8 cellular contexts compared by ENCODE assay signal in genomic region chr11:76783294-76783900, GRCh38. TPM values are rescaled to one million over a fixed set of nuclear protein-coding genes. Genes with fewer than 3 reads are reported as not detected.
DNase-seq lines count a peak whose midpoint lies in the region; ATAC-seq, FAIRE-seq and TF ChIP-seq lines count a peak whose summit lies in the region.

TSKU (plus strand) TSS chr11:76783356; CDS start chr11:76795617, 12,261 bp downstream.

- no peak within 1 kb of the TSS for H3K27ac ChIP-seq in CD8-positive, alpha-beta T cell (ENCODE audit: low read depth, low read length)
- H3K27ac ChIP-seq in KMS-11 (peak within 1 kb of the TSS; percentile 57), astrocyte (ENCODE audit: low read depth, low read length) (peak within 1 kb of the TSS; percentile 85), kidney (ENCODE audit: low read depth in 2 of 2, low read length in 2 of 2) (peak within 1 kb of the TSS; percentile 87 to 95)

- H4K20me1 ChIP-seq in KMS-11 (ENCODE audit: insufficient read depth) (no peaks in the 10 kb centered on the region), astrocyte (ENCODE audit: insufficient read depth, low read length) (peaks cover 39% of the 10 kb centered on the region)

- peak within 1 kb of the TSS; percentile 55 for H3K4me3 ChIP-seq in CD8-positive, alpha-beta T cell (ENCODE audit: low read depth, low read length)
- H3K4me3 ChIP-seq in KMS-11 (IDR thresholded peaks at IDR 0.05; ENCODE audit: insufficient read depth, low read depth, low read length) (no peak within 1 kb of the TSS), astrocyte (ENCODE audit: insufficient read depth, low read depth, low read length) (peak within 1 kb of the TSS; percentile 94), kidney (ENCODE audit: low read length in 2 of 2) (peak within 1 kb of the TSS; percentile 85 to 87)

- CTCF ChIA-PET in CD8-positive, alpha-beta T cell (lab: Charles Lee): no interaction called here

- intact Hi-C loops in CD8-positive, alpha-beta T cell (cut with DNase I, micrococcal nuclease): no loop called here
- intact Hi-C loops in kidney (cut with DNase I): no loop called here

- no peak for ATAC-seq in CD8-positive, alpha-beta T cell
- ATAC-seq in stimulated activated memory B cell treated with anti-CD40 and anti-IgM and Interleukin-4, amounts not matched to agents 10 μg/mL and 1 μg/mL and 100 μg/mL, for 72 hours: no peak
- no peak for ATAC-seq in HG02885 (IDR thresholded peaks at IDR 0.05; ENCODE audit: poor library complexity, unreplicated experiment)
- ATAC-seq in HG03196 (IDR thresholded peaks at IDR 0.05; ENCODE audit: unreplicated experiment): no peak

- H3K36me3 ChIP-seq in CD8-positive, alpha-beta T cell (ENCODE audit: insufficient read depth, low read length): no peaks in the 10 kb centered on the region
- no peaks in the 10 kb centered on the region for H3K36me3 ChIP-seq in KMS-11 (ENCODE audit: insufficient read depth)
- no peaks in the 10 kb centered on the region for H3K36me3 ChIP-seq in astrocyte (ENCODE audit: insufficient read depth, low read length)
- H3K36me3 ChIP-seq in kidney (ENCODE audit: control insufficient read depth in 1 of 2, insufficient read depth in 2 of 2, low read length in 2 of 2): peaks cover 0 to 1% of the 10 kb centered on the region in 2 donors

- H3K4me2 ChIP-seq in KMS-11: peak within 1 kb of the TSS; percentile 71
- H3K4me2 ChIP-seq in astrocyte (ENCODE audit: low read length): peak within 1 kb of the TSS; percentile 94

- FAIRE-seq in astrocyte (lab: Jason Lieb, UNC) (no peak), kidney (lab: Jason Lieb, UNC) (no peak)

- peak within 1 kb of the TSS; percentile 95 for H2AFZ ChIP-seq in KMS-11 (ENCODE audit: low read depth)
- peak within 1 kb of the TSS; percentile 96 for H2AFZ ChIP-seq in astrocyte (ENCODE audit: low read depth, low read length)

- H3K4me1 Mint-ChIP-seq in CD8-positive, alpha-beta T cell (ENCODE audit: low read depth): peaks cover 5% of the 10 kb centered on the region
- H3K4me1 Mint-ChIP-seq in astrocyte (ENCODE audit: low read depth, unreplicated experiment): peaks cover 36% of the 10 kb centered on the region
- H3K4me1 Mint-ChIP-seq in stimulated activated memory B cell treated with anti-CD40 and anti-IgM and Interleukin-4, amounts not matched to agents 10 μg/mL and 1 μg/mL and 100 μg/mL, for 72 hours: peaks cover 9% of the 10 kb centered on the region

- H3K4me1 ChIP-seq in CD8-positive, alpha-beta T cell (ENCODE audit: insufficient read depth, low read length): peaks cover 6% of the 10 kb centered on the region
- H3K4me1 ChIP-seq in KMS-11 (ENCODE audit: low read depth, poor library complexity, severe bottlenecking) (peaks cover 11% of the 10 kb centered on the region), astrocyte (ENCODE audit: insufficient read depth, low read length) (peaks cover 15% of the 10 kb centered on the region), kidney (ENCODE audit: control insufficient read depth in 1 of 2, insufficient read depth in 1 of 2, low read depth in 1 of 2, low read length in 2 of 2) (peaks cover 27 to 32% of the 10 kb centered on the region in 2 donors)

- H3K9me3 ChIP-seq in CD8-positive, alpha-beta T cell (ENCODE audit: low read length): no peaks in the 10 kb centered on the region
- H3K9me3 ChIP-seq in astrocyte (ENCODE audit: insufficient read depth, low read depth, low read length) (no peaks in the 10 kb centered on the region), kidney (ENCODE audit: control insufficient read depth in 1 of 2, low read length in 2 of 2) (no peaks in the 10 kb centered on the region)

- DNase-seq in CD8-positive, alpha-beta T cell: no peak
- DNase-seq in astrocyte (ENCODE audit: low read depth) (peak; percentile 29), kidney (no peak)
- no peak for DNase-seq in stimulated activated CD4-positive, alpha-beta T cell treated with anti-CD3 and anti-CD28 coated beads, Interleukin-4, amount 100 ng/mL, for 4 hours

- H3K4me3 Mint-ChIP-seq in CD8-positive, alpha-beta T cell: peak within 1 kb of the TSS; percentile 72
- H3K4me3 Mint-ChIP-seq in astrocyte (ENCODE audit: unreplicated experiment): peak within 1 kb of the TSS; percentile 91
- H3K4me3 Mint-ChIP-seq in stimulated activated memory B cell treated with anti-CD40 and anti-IgM and Interleukin-4, amounts not matched to agents 10 μg/mL and 1 μg/mL and 100 μg/mL, for 72 hours: peak within 1 kb of the TSS; percentile 54

- H3K79me2 ChIP-seq in KMS-11 (ENCODE audit: insufficient read depth, low read depth) (peaks cover 13% of the 10 kb centered on the region; the same call in 1 of the 2 replicates), astrocyte (ENCODE audit: insufficient read depth, low read length) (peaks cover 50% of the 10 kb centered on the region)

- no peak within 1 kb of the TSS for H3K27ac Mint-ChIP-seq in CD8-positive, alpha-beta T cell
- peak within 1 kb of the TSS; percentile 98 for H3K27ac Mint-ChIP-seq in astrocyte (ENCODE audit: unreplicated experiment)
- peak within 1 kb of the TSS; percentile 31 for H3K27ac Mint-ChIP-seq in stimulated activated memory B cell treated with anti-CD40 and anti-IgM and Interleukin-4, amounts not matched to agents 10 μg/mL and 1 μg/mL and 100 μg/mL, for 72 hours

- no peak for TF ChIP-seq CTCF in CD8-positive, alpha-beta T cell (IDR thresholded peaks at IDR 0.05)
- no peak for TF ChIP-seq CTCF in KMS-11 (conservative IDR thresholded peaks at IDR 0.05; ENCODE audit: low read depth, low read length)
- no peak for TF ChIP-seq CTCF in astrocyte (IDR thresholded peaks at IDR 0.05; ENCODE audit: insufficient read depth, low read depth, low read length)
- TF ChIP-seq CTCF in kidney (IDR thresholded peaks at IDR 0.05; ENCODE audit: borderline replicate concordance, extremely low read depth, insufficient read depth): no peak

- no peaks in the 10 kb centered on the region for H3K27me3 ChIP-seq in CD8-positive, alpha-beta T cell (ENCODE audit: insufficient read depth, low read length)
- H3K27me3 ChIP-seq in KMS-11 (ENCODE audit: insufficient read depth, low read depth) (no peaks in the 10 kb centered on the region), astrocyte (ENCODE audit: insufficient read depth, low read length) (no peaks in the 10 kb centered on the region)

- H3K9me3 Mint-ChIP-seq in CD8-positive, alpha-beta T cell: no peaks in the 10 kb centered on the region
- H3K9me3 Mint-ChIP-seq in astrocyte (ENCODE audit: unreplicated experiment): peaks cover 7% of the 10 kb centered on the region
- H3K9me3 Mint-ChIP-seq in stimulated activated memory B cell treated with anti-CD40 and anti-IgM and Interleukin-4, amounts not matched to agents 10 μg/mL and 1 μg/mL and 100 μg/mL, for 72 hours: peaks cover 3% of the 10 kb centered on the region

- POLR2A ChIA-PET in CD8-positive, alpha-beta T cell (lab: Charles Lee): no interaction called here

- H3K9ac ChIP-seq in KMS-11 (peak within 1 kb of the TSS; percentile 94), astrocyte (ENCODE audit: low read length) (peak within 1 kb of the TSS; percentile 98), kidney (ENCODE audit: low read length in 2 of 2) (peak within 1 kb of the TSS; percentile 80 to 97)

- peaks cover 38% of the 10 kb centered on the region for H3K27me3 Mint-ChIP-seq in CD8-positive, alpha-beta T cell (ENCODE audit: low read depth)
- H3K27me3 Mint-ChIP-seq in astrocyte (ENCODE audit: low read depth, unreplicated experiment): peaks cover 4% of the 10 kb centered on the region
- H3K27me3 Mint-ChIP-seq in stimulated activated memory B cell treated with anti-CD40 and anti-IgM and Interleukin-4, amounts not matched to agents 10 μg/mL and 1 μg/mL and 100 μg/mL, for 72 hours: peaks cover 67% of the 10 kb centered on the region

- H3K36me3 Mint-ChIP-seq in CD8-positive, alpha-beta T cell: no peaks in the 10 kb centered on the region
- H3K36me3 Mint-ChIP-seq in astrocyte (ENCODE audit: low read depth, unreplicated experiment): peaks cover 24% of the 10 kb centered on the region
- H3K36me3 Mint-ChIP-seq in stimulated activated memory B cell treated with anti-CD40 and anti-IgM and Interleukin-4, amounts not matched to agents 10 μg/mL and 1 μg/mL and 100 μg/mL, for 72 hours: no peaks in the 10 kb centered on the region

RNA-seq across cellular contexts. Expression of gene TSKU, which starts in this region (rescaled TPM):
- total RNA-seq in CD8-positive, alpha-beta T cell: not detected
- 57.9 and 69.6 TPM in 2 replicates for total RNA-seq in astrocyte
- 27.3 TPM for total RNA-seq in kidney
- polyA plus RNA-seq in kidney (ENCODE audit: insufficient read depth, low read depth, low replicate concordance): 41.0 TPM

Comparison
In these comparisons a context has a peak if more than half of its experiments do, and no peak if none do; other contexts are left out.
1. RNA of gene TSKU (total RNA-seq): 57.9 to 69.6 TPM in astrocyte and 27.3 TPM in kidney (single experiment); not detected in CD8-positive, alpha-beta T cell; every median in the first group is over 10 times any median in the second.
2. Peak in every context shown above with its lines, with median percentiles within 50 percentile points of each other: H3K4me3 Mint-ChIP-seq and H3K9ac ChIP-seq.